In genomic region chr11:64652586-64653387, GRCh38 we compare ENCODE assay signal across 8 cellular contexts.
DNase-seq lines count a peak whose midpoint lies in the region; ATAC-seq and TF ChIP-seq lines count a peak whose summit lies in the region.

No MANE protein-coding gene starts in this region.

- H4K20me1 ChIP-seq in KMS-11 (ENCODE audit: insufficient read depth): no peaks in the 10 kb centered on the region
- H4K20me1 ChIP-seq in osteoblast (ENCODE audit: insufficient read depth, low read length): peaks cover 68% of the 10 kb centered on the region

- DNase-seq in DMS 273 (lab: John Stamatoyannopoulos, UW; ENCODE audit: unreplicated experiment) (peak; percentile 89), RKO (ENCODE audit: low spot score) (peak; percentile 37), foreskin fibroblast (peak; percentile 49 to 84), osteoblast (ENCODE audit: insufficient read length, low spot score, missing footprints) (peak; percentile 97), thoracic aorta (ENCODE audit: low spot score) (peak; percentile 54)
- DNase-seq in activated T-helper 1 cell treated with anti-CD3 and anti-CD28 coated beads, Interleukin-2, amount 50 U/mL, for 16 hours (ENCODE audit: low read depth in 1 of 2, low spot score in 1 of 2): peak; percentile 53 to 54

- no peak overlapping the region for H3K4me2 ChIP-seq in KMS-11
- no peak overlapping the region for H3K4me2 ChIP-seq in osteoblast (ENCODE audit: insufficient read depth, low read length)

- H3K4me1 ChIP-seq in KMS-11 (ENCODE audit: low read depth, poor library complexity, severe bottlenecking) (no peaks in the 10 kb centered on the region), osteoblast (ENCODE audit: insufficient read depth, low read length) (peaks cover 18% of the 10 kb centered on the region), thoracic aorta (ENCODE audit: control insufficient read depth in 1 of 2, low read depth in 2 of 2) (peaks cover 0 to 12% of the 10 kb centered on the region in 2 donors)

- no peak for ATAC-seq in thoracic aorta (ENCODE audit: insufficient number of reproducible peaks, low FRiP score, low read depth)
- ATAC-seq in GM21576 (IDR thresholded peaks at IDR 0.05; ENCODE audit: unreplicated experiment): no peak

- TF ChIP-seq CTCF in KMS-11 (conservative IDR thresholded peaks at IDR 0.05; ENCODE audit: low read depth, low read length) (peak; percentile 86), foreskin fibroblast (IDR thresholded peaks at IDR 0.05; ENCODE audit: low read depth, low read length) (peak; percentile 84), osteoblast (IDR thresholded peaks at IDR 0.05; ENCODE audit: extremely low read depth, low read depth, low read length) (peak; percentile 85), thoracic aorta (IDR thresholded peaks at IDR 0.05) (peak; percentile 95)

- no peaks in the 10 kb centered on the region for H3K9me3 ChIP-seq in osteoblast (ENCODE audit: low read depth, low read length)
- no peaks in the 10 kb centered on the region for H3K9me3 ChIP-seq in thoracic aorta

- H3K4me3 ChIP-seq in KMS-11 (IDR thresholded peaks at IDR 0.05; ENCODE audit: insufficient read depth, low read depth, low read length) (no peak overlapping the region), foreskin fibroblast (ENCODE audit: low read depth in 1 of 2, low read length in 2 of 2) (no peak overlapping the region), osteoblast (ENCODE audit: insufficient read depth, low read length) (no peak overlapping the region), thoracic aorta (no peak overlapping the region)

- H3K79me2 ChIP-seq in KMS-11 (ENCODE audit: insufficient read depth, low read depth) (no peaks in the 10 kb centered on the region), osteoblast (ENCODE audit: insufficient read depth, low read length) (no peaks in the 10 kb centered on the region)

- H3K27ac ChIP-seq in KMS-11 (no peak overlapping the region), osteoblast (ENCODE audit: low read depth, low read length) (no peak overlapping the region), thoracic aorta (no peak overlapping the region)

- H3K36me3 ChIP-seq in KMS-11 (ENCODE audit: insufficient read depth): no peaks in the 10 kb centered on the region
- H3K36me3 ChIP-seq in osteoblast (ENCODE audit: insufficient read depth, low read length): peaks cover 16% of the 10 kb centered on the region
- no peaks in the 10 kb centered on the region for H3K36me3 ChIP-seq in thoracic aorta

- H3K9ac ChIP-seq in KMS-11: no peak overlapping the region

- H2AFZ ChIP-seq in KMS-11 (ENCODE audit: low read depth): peak overlapping the region; percentile 42; the same call in 1 of the 2 replicates
- no peak overlapping the region for H2AFZ ChIP-seq in osteoblast (ENCODE audit: low read length)

- H3K27me3 ChIP-seq in KMS-11 (ENCODE audit: insufficient read depth, low read depth) (peaks cover 23% of the 10 kb centered on the region; the same call in 1 of the 2 replicates), osteoblast (ENCODE audit: insufficient read depth, low read length) (no peaks in the 10 kb centered on the region), thoracic aorta (replicated peaks; ENCODE audit: insufficient read depth) (no peaks in the 10 kb centered on the region)

Comparison
In these comparisons a context has a peak if more than half of its experiments do, and no peak if none do; other contexts are left out.
1. DNase-seq: peak in every context shown above with its lines; median percentile 97 in osteoblast; 89 in DMS 273; 66 in foreskin fibroblast; 54 in thoracic aorta; 54 in activated T-helper 1 cell treated with anti-CD3 and anti-CD28 coated beads, Interleukin-2, amount 50 U/mL, for 16 hours; 37 in RKO.